Comparison of ENCODE assay signal across 9 cellular contexts in genomic region chr11:128302425-128303186, GRCh38.
A peak's percentile ranks its signal among the peaks of the same experiment; 100 is the strongest.
DNase-seq lines count a peak whose midpoint lies in the region; ATAC-seq, FAIRE-seq and TF ChIP-seq lines count a peak whose summit lies in the region.
"Had no signal": no experiment of that assay in that cellular context is flagged by ENCODE, and none has a peak within 500 bp of the region (broad histone marks: within the 10 kb centered on the region; RNA-seq: fewer than 3 reads in every experiment).

No MANE protein-coding gene starts in this region.

- H3K9me3 Mint-ChIP-seq in T-helper 1 cell treated with Interleukin-12 subunit alpha and Interleukin-12 subunit beta and Interleukin-4 antibody, amounts not matched to agents 30 μg/mL and 1 μg/mL, for 36 hours: peaks cover 3% of the 10 kb centered on the region
- H3K9me3 Mint-ChIP-seq in immature natural killer cell: no peaks in the 10 kb centered on the region

- H3K4me3 Mint-ChIP-seq in T-helper 1 cell treated with Interleukin-12 subunit alpha and Interleukin-12 subunit beta and Interleukin-4 antibody, amounts not matched to agents 30 μg/mL and 1 μg/mL, for 36 hours: peak overlapping the region; percentile 88
- peak overlapping the region; percentile 81 to 90 (median 84) for H3K4me3 Mint-ChIP-seq in immature natural killer cell

- H3K27me3 ChIP-seq in thyroid gland: no peaks in the 10 kb centered on the region
- H3K27me3 ChIP-seq in ascending aorta: no peaks in the 10 kb centered on the region

- H3K9me3 ChIP-seq in thyroid gland (no peaks in the 10 kb centered on the region), ascending aorta (no peaks in the 10 kb centered on the region)

- peak overlapping the region; percentile 78 for H3K27ac Mint-ChIP-seq in T-helper 1 cell treated with Interleukin-12 subunit alpha and Interleukin-12 subunit beta and Interleukin-4 antibody, amounts not matched to agents 30 μg/mL and 1 μg/mL, for 36 hours
- peak overlapping the region; percentile 89 to 100 (median 98) for H3K27ac Mint-ChIP-seq in immature natural killer cell

- H3K36me3 ChIP-seq in thyroid gland (no peaks in the 10 kb centered on the region), ascending aorta (no peaks in the 10 kb centered on the region)

- intact Hi-C loops in thyroid gland (cut with DNase I): no loop called here
- intact Hi-C loops in ascending aorta (cut with DNase I): no loop called here

- DNase-seq in NCI-H2029 (lab: John Stamatoyannopoulos, UW) (peak; percentile 26), NCI-H2029 treated with DMSO at 0.1 percent for 48 hours (lab: John Stamatoyannopoulos, UW) (no peak), immature natural killer cell (peak; percentile 87 to 93 (median 92)), HTR-8/SVneo (ENCODE audit: insufficient read length, low spot score) (no peak), thyroid gland (no peak), ascending aorta (ENCODE audit: low spot score in 2 of 2) (no peak)

- H3K27ac ChIP-seq in thyroid gland (no peak overlapping the region), ascending aorta (no peak overlapping the region)

- TF ChIP-seq CTCF in thyroid gland (IDR thresholded peaks at IDR 0.05) (no peak), ascending aorta (IDR thresholded peaks at IDR 0.05) (no peak)

- H3K4me1 Mint-ChIP-seq in T-helper 1 cell treated with Interleukin-12 subunit alpha and Interleukin-12 subunit beta and Interleukin-4 antibody, amounts not matched to agents 30 μg/mL and 1 μg/mL, for 36 hours (ENCODE audit: low read depth): peaks cover 69% of the 10 kb centered on the region
- H3K4me1 Mint-ChIP-seq in immature natural killer cell: peaks cover 89 to 96% of the 10 kb centered on the region in 2 donors

- H3K36me3 Mint-ChIP-seq in T-helper 1 cell treated with Interleukin-12 subunit alpha and Interleukin-12 subunit beta and Interleukin-4 antibody, amounts not matched to agents 30 μg/mL and 1 μg/mL, for 36 hours (ENCODE audit: low read depth): peaks cover 17% of the 10 kb centered on the region
- peaks cover 0 to 5% (median 3%) of the 10 kb centered on the region in 3 donors for H3K36me3 Mint-ChIP-seq in immature natural killer cell

- no peak for FAIRE-seq in HTR-8/SVneo (lab: Jason Lieb, UNC)
- FAIRE-seq: A204.1 had no signal

- H3K27me3 Mint-ChIP-seq in T-helper 1 cell treated with Interleukin-12 subunit alpha and Interleukin-12 subunit beta and Interleukin-4 antibody, amounts not matched to agents 30 μg/mL and 1 μg/mL, for 36 hours (ENCODE audit: low read depth): no peaks in the 10 kb centered on the region
- H3K27me3 Mint-ChIP-seq in immature natural killer cell (ENCODE audit: low read depth in 3 of 3): peaks cover 14 to 24% (median 15%) of the 10 kb centered on the region in 3 donors

- H3K4me3 ChIP-seq in thyroid gland (replicated peaks in 1 of 3) (no peak overlapping the region), ascending aorta (no peak overlapping the region)

- H3K4me1 ChIP-seq in thyroid gland: peaks cover 9 to 23% of the 10 kb centered on the region in 2 donors
- H3K4me1 ChIP-seq in ascending aorta: peaks cover 0 to 11% of the 10 kb centered on the region in 2 donors

- peak; percentile 90 for ATAC-seq in HG02943 (IDR thresholded peaks at IDR 0.05; ENCODE audit: low read depth, unreplicated experiment)

- 80 to 88% methylated on average over 7 of the region's 7 CpGs for WGBS in thyroid gland, 2 donors

- no peak for TF ChIP-seq POLR2A in thyroid gland (IDR thresholded peaks at IDR 0.05)

Comparison
In these comparisons a context has a peak if more than half of its experiments do, and no peak if none do; other contexts are left out.
1. DNase-seq: peak in NCI-H2029 (single experiment) and immature natural killer cell (3 of 3); none in NCI-H2029 treated with DMSO at 0.1 percent for 48 hours (single experiment), HTR-8/SVneo (single experiment), thyroid gland (0 of 2) and ascending aorta (0 of 2).